Comparison of ENCODE assay signal across 8 cellular contexts in genomic region chrX:55716937-55717336, GRCh38. TPM values are rescaled to one million over a fixed set of nuclear protein-coding genes. Genes with fewer than 3 reads are reported as not detected.
DNase-seq lines count a peak whose midpoint lies in the region; ATAC-seq, FAIRE-seq and TF ChIP-seq lines count a peak whose summit lies in the region.

No MANE protein-coding gene starts in this region.

- H3K79me2 ChIP-seq in astrocyte (ENCODE audit: insufficient read depth, low read length) = peaks cover 6% of the 10 kb centered on the region

- H3K4me1 Mint-ChIP-seq in activated naive CD4-positive, alpha-beta T cell treated with anti-CD3 and anti-CD28 coated beads, Interleukin-2, amount 50 U/mL, for 24 hours = peaks cover 29% of the 10 kb centered on the region
- H3K4me1 Mint-ChIP-seq in astrocyte (ENCODE audit: low read depth, unreplicated experiment) (no peaks in the 10 kb centered on the region), memory B cell (peaks cover 12% of the 10 kb centered on the region)

- TF ChIP-seq CTCF in astrocyte (IDR thresholded peaks at IDR 0.05; ENCODE audit: insufficient read depth, low read depth, low read length) (no peak), upper lobe of right lung (IDR thresholded peaks at IDR 0.05) (no peak)

- H3K27ac ChIP-seq in astrocyte (ENCODE audit: low read depth, low read length) = no peak overlapping the region
- H3K27ac ChIP-seq in upper lobe of right lung = peak overlapping the region; percentile 86

- H3K9me3 Mint-ChIP-seq in activated naive CD4-positive, alpha-beta T cell treated with anti-CD3 and anti-CD28 coated beads, Interleukin-2, amount 50 U/mL, for 24 hours = no peaks in the 10 kb centered on the region
- H3K9me3 Mint-ChIP-seq in astrocyte (ENCODE audit: unreplicated experiment) (no peaks in the 10 kb centered on the region), memory B cell (no peaks in the 10 kb centered on the region)

- H3K4me2 ChIP-seq in astrocyte (ENCODE audit: low read length) = peak overlapping the region; percentile 92

- H3K4me3 ChIP-seq in astrocyte (ENCODE audit: insufficient read depth, low read depth, low read length) (peak overlapping the region; percentile 83), upper lobe of right lung (peak overlapping the region; percentile 70)

- no peaks in the 10 kb centered on the region for H4K20me1 ChIP-seq in astrocyte (ENCODE audit: insufficient read depth, low read length)

- H3K27ac Mint-ChIP-seq in activated naive CD4-positive, alpha-beta T cell treated with anti-CD3 and anti-CD28 coated beads, Interleukin-2, amount 50 U/mL, for 24 hours = peak overlapping the region; percentile 87
- H3K27ac Mint-ChIP-seq in astrocyte (ENCODE audit: unreplicated experiment) (no peak overlapping the region), memory B cell (peak overlapping the region; percentile 90)

- intact Hi-C loops in upper lobe of right lung (cut with DNase I) = no loop called here

- FAIRE-seq in astrocyte (lab: Jason Lieb, UNC) = no peak

- no peaks in the 10 kb centered on the region for H3K27me3 Mint-ChIP-seq in activated naive CD4-positive, alpha-beta T cell treated with anti-CD3 and anti-CD28 coated beads, Interleukin-2, amount 50 U/mL, for 24 hours
- H3K27me3 Mint-ChIP-seq in astrocyte (ENCODE audit: low read depth, unreplicated experiment) (no peaks in the 10 kb centered on the region), memory B cell (no peaks in the 10 kb centered on the region)

- DNase-seq in activated naive CD4-positive, alpha-beta T cell treated with Interleukin-2 at 50 U/mL for 16 hours = no peak
- no peak for DNase-seq in astrocyte (ENCODE audit: low read depth)
- DNase-seq in memory B cell (ENCODE audit: low spot score in 2 of 2) = no peak
- DNase-seq in upper lobe of right lung = no peak
- DNase-seq in activated CD8-positive, alpha-beta memory T cell treated with anti-CD3 and anti-CD28 coated beads, Interleukin-2, amount 50 U/mL, for 4 hours = no peak

- ATAC-seq in memory B cell (ENCODE audit: low read depth) (no peak), upper lobe of right lung (no peak), GM18873 (IDR thresholded peaks at IDR 0.05; ENCODE audit: low FRiP score, unreplicated experiment) (no peak)
- ATAC-seq in activated CD4-positive, CD25-positive, alpha-beta regulatory T cell treated with anti-CD3 and anti-CD28 coated beads, Interleukin-2, amount 50 U/mL, for 24 hours = no peak

- H3K9ac ChIP-seq in astrocyte (ENCODE audit: low read length) = no peak overlapping the region

- peaks cover 4% of the 10 kb centered on the region for H3K4me1 ChIP-seq in astrocyte (ENCODE audit: insufficient read depth, low read length)
- H3K4me1 ChIP-seq in upper lobe of right lung = peaks cover 9% of the 10 kb centered on the region

- H3K9me3 ChIP-seq in astrocyte (ENCODE audit: insufficient read depth, low read depth, low read length) (no peaks in the 10 kb centered on the region), upper lobe of right lung (no peaks in the 10 kb centered on the region)

- H3K36me3 ChIP-seq in astrocyte (ENCODE audit: insufficient read depth, low read length) (no peaks in the 10 kb centered on the region), upper lobe of right lung (peaks cover 8% of the 10 kb centered on the region)

- H3K4me3 Mint-ChIP-seq in activated naive CD4-positive, alpha-beta T cell treated with anti-CD3 and anti-CD28 coated beads, Interleukin-2, amount 50 U/mL, for 24 hours = peak overlapping the region; percentile 91
- peak overlapping the region; percentile 93 for H3K4me3 Mint-ChIP-seq in astrocyte (ENCODE audit: unreplicated experiment)
- H3K4me3 Mint-ChIP-seq in memory B cell = peak overlapping the region; percentile 91

- peaks cover 1% of the 10 kb centered on the region for H3K36me3 Mint-ChIP-seq in activated naive CD4-positive, alpha-beta T cell treated with anti-CD3 and anti-CD28 coated beads, Interleukin-2, amount 50 U/mL, for 24 hours
- peaks cover 1% of the 10 kb centered on the region for H3K36me3 Mint-ChIP-seq in astrocyte (ENCODE audit: low read depth, unreplicated experiment)
- H3K36me3 Mint-ChIP-seq in memory B cell = peaks cover 5% of the 10 kb centered on the region

- no peaks in the 10 kb centered on the region for H3K27me3 ChIP-seq in astrocyte (ENCODE audit: insufficient read depth, low read length)
- no peaks in the 10 kb centered on the region for H3K27me3 ChIP-seq in upper lobe of right lung

- H2AFZ ChIP-seq in astrocyte (ENCODE audit: low read depth, low read length) = peak overlapping the region; percentile 87

RNA-seq across cellular contexts. Expression of gene RRAGB, which starts 0.6 kb away (rescaled TPM):
- 13.0 and 13.5 TPM in 2 replicates for total RNA-seq in astrocyte
- 14.9 TPM for total RNA-seq in upper lobe of right lung
